Comparison of ENCODE assay signal across 14 cellular contexts in genomic region chr10:27464993-27465392, GRCh38. TPM values are rescaled to one million over a fixed set of nuclear protein-coding genes. Genes with fewer than 3 reads are reported as not detected.
A peak's percentile ranks its signal among the peaks of the same experiment; 100 is the strongest.
DNase-seq lines count a peak whose midpoint lies in the region; ATAC-seq lines count a peak whose summit lies in the region.
"Had no signal": no experiment of that assay in that cellular context is flagged by ENCODE, and none has a peak within 500 bp of the region (broad histone marks: within the 10 kb centered on the region; RNA-seq: fewer than 3 reads in every experiment).

No MANE protein-coding gene starts in this region.

- no peaks in the 10 kb centered on the region for H3K9me3 Mint-ChIP-seq in activated CD4-positive, alpha-beta memory T cell treated with anti-CD3 and anti-CD28 coated beads for 36 hours
- H3K9me3 Mint-ChIP-seq: CD4-positive, CD25-positive, alpha-beta regulatory T cell had no signal

- H3K36me3 ChIP-seq in BLaER1 = no peaks in the 10 kb centered on the region
- H3K36me3 ChIP-seq: ascending aorta, transverse colon had no signal

- DNase-seq in activated CD4-positive, alpha-beta memory T cell treated with anti-CD3 and anti-CD28 coated beads for 36 hours = no peak
- DNase-seq in inferior parietal cortex (ENCODE audit: extremely low spot score) (no peak), NCI-H187 (lab: John Stamatoyannopoulos, UW) (no peak)
- DNase-seq: Karpas-422; stimulated activated CD4-positive, alpha-beta T cell treated with anti-CD3 and anti-CD28 coated beads, Interleukin-4, amount 100 ng/mL, for 24 hours; transverse colon had no signal

- H3K4me3 ChIP-seq in BLaER1 = no peak overlapping the region; the same call in 1 of the 2 replicates
- H3K4me3 ChIP-seq: ascending aorta, transverse colon had no signal

- H3K36me3 Mint-ChIP-seq in activated CD4-positive, alpha-beta memory T cell treated with anti-CD3 and anti-CD28 coated beads for 36 hours = no peaks in the 10 kb centered on the region
- H3K36me3 Mint-ChIP-seq: CD4-positive, CD25-positive, alpha-beta regulatory T cell had no signal

- H3K27ac ChIP-seq in BLaER1 = peak overlapping the region; percentile 66
- H3K27ac ChIP-seq: ascending aorta, VCaP had no signal

- CTCF ChIA-PET in activated CD4-positive, alpha-beta memory T cell treated with anti-CD3 and anti-CD28 coated beads for 36 hours (lab: Charles Lee) = no interaction called here

- H3K4me3 Mint-ChIP-seq in activated CD4-positive, alpha-beta memory T cell treated with anti-CD3 and anti-CD28 coated beads for 36 hours = no peak overlapping the region
- H3K4me3 Mint-ChIP-seq: CD4-positive, CD25-positive, alpha-beta regulatory T cell had no signal

- peaks cover 43% of the 10 kb centered on the region for H3K4me1 ChIP-seq in BLaER1
- H3K4me1 ChIP-seq: ascending aorta, transverse colon had no signal

- ATAC-seq in GM19438 (IDR thresholded peaks at IDR 0.05; ENCODE audit: low read depth, unreplicated experiment) = peak; percentile 83
- peak; percentile 58 for ATAC-seq in HG03521 (IDR thresholded peaks at IDR 0.05; ENCODE audit: unreplicated experiment)
- ATAC-seq in HG03095 (IDR thresholded peaks at IDR 0.05; ENCODE audit: unreplicated experiment) = no peak
- ATAC-seq in HG03139 (IDR thresholded peaks at IDR 0.05; ENCODE audit: unreplicated experiment) = no peak

- no peaks in the 10 kb centered on the region for H3K27me3 ChIP-seq in BLaER1
- H3K27me3 ChIP-seq: ascending aorta, transverse colon had no signal

- peaks cover 28% of the 10 kb centered on the region for H3K4me1 Mint-ChIP-seq in activated CD4-positive, alpha-beta memory T cell treated with anti-CD3 and anti-CD28 coated beads for 36 hours (ENCODE audit: low read depth)

- H3K9me3 ChIP-seq in BLaER1 = peaks cover 34% of the 10 kb centered on the region
- H3K9me3 ChIP-seq: ascending aorta, transverse colon had no signal

- no peaks in the 10 kb centered on the region for H3K27me3 Mint-ChIP-seq in activated CD4-positive, alpha-beta memory T cell treated with anti-CD3 and anti-CD28 coated beads for 36 hours
- H3K27me3 Mint-ChIP-seq: CD4-positive, CD25-positive, alpha-beta regulatory T cell had no signal

- H3K4me2 ChIP-seq in BLaER1 = peak overlapping the region; percentile 68

- H3K27ac Mint-ChIP-seq in activated CD4-positive, alpha-beta memory T cell treated with anti-CD3 and anti-CD28 coated beads for 36 hours = peak overlapping the region; percentile 59

- POLR2A ChIA-PET in activated CD4-positive, alpha-beta memory T cell treated with anti-CD3 and anti-CD28 coated beads for 36 hours (lab: Charles Lee) = no interaction called here

- intact Hi-C loops in activated CD4-positive, alpha-beta memory T cell treated with anti-CD3 and anti-CD28 coated beads for 36 hours (cut with micrococcal nuclease) = loop anchor here (5.0 kb wide), 1 partner anchor 37 kb away; the partner anchor contains the start of gene RAB18

- H4K20me1 ChIP-seq in BLaER1 = no peaks in the 10 kb centered on the region

- H3K9ac ChIP-seq in BLaER1 = no peak overlapping the region

RNA-seq across cellular contexts. Expression of gene RAB18, which starts 39.1 kb away (rescaled TPM):
- 10 to 100 TPM; 51.7 to 54.0 TPM for total RNA-seq in activated CD4-positive, alpha-beta memory T cell treated with anti-CD3 and anti-CD28 coated beads for 36 hours

Comparison
In these comparisons a context has a peak if more than half of its experiments do, and no peak if none do; other contexts are left out.
1. ATAC-seq: peak in GM19438 (single experiment) and HG03521 (single experiment); none in HG03095 (single experiment) and HG03139 (single experiment).